ENCODE assay signal across 12 cellular contexts in the genomic region with DNA sequence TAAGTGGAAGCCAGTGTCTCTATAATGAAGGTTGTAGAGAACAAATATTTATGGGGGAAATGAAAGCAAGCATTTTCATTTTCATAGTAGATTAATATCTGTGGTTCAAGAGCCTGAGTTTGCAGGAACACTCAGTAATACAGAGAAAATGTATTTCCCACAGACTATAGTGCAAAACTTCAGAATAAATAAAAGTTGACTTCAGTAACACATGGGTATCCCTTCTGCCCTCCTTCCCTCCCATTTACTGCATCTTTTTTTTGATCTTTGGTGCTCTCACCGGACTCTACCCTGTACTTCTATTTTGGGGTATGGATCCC.
DNase-seq lines count a peak whose midpoint lies in the region; ATAC-seq and TF ChIP-seq lines count a peak whose summit lies in the region.
"Had no signal": no experiment of that assay in that cellular context is flagged by ENCODE, and none has a peak within 500 bp of the region (broad histone marks: within the 10 kb centered on the region; RNA-seq: fewer than 3 reads in every experiment).

No MANE protein-coding gene starts in this region.

- no peaks in the 10 kb centered on the region for H3K9me3 ChIP-seq in CD8-positive, alpha-beta T cell (ENCODE audit: low read length)

- CTCF ChIA-PET in CD8-positive, alpha-beta T cell (lab: Charles Lee) = interaction anchor here (1.3 kb wide), 1 partner anchor 156 kb away, joined by 3 read pairs; a partner anchor contains a TSS

- no peaks in the 10 kb centered on the region for H3K27me3 ChIP-seq in CD8-positive, alpha-beta T cell (ENCODE audit: insufficient read depth, low read length)

- peak overlapping the region; percentile 97 for H3K27ac Mint-ChIP-seq in CD8-positive, alpha-beta T cell
- H3K27ac Mint-ChIP-seq in activated naive CD8-positive, alpha-beta T cell treated with anti-CD3 and anti-CD28 coated beads, Interleukin-2, amount 10 ng/mL, durations not matched to agents 7 days and 5 days = peak overlapping the region; percentile 89

- intact Hi-C loops in CD8-positive, alpha-beta T cell (cut with DNase I, micrococcal nuclease) = loop anchor here (5.0 kb wide), 3 partner anchors 33 to 153 kb away; a partner anchor contains a TSS
- intact Hi-C loops in posterior vena cava (cut with DNase I) = no loop called here

- DNase-seq in CD8-positive, alpha-beta T cell = no peak
- no peak for DNase-seq in activated naive CD8-positive, alpha-beta T cell treated with anti-CD3 and anti-CD28 coated beads, Interleukin-2, amount 10 ng/mL, durations not matched to agents 7 days and 5 days
- DNase-seq in NOMO-1 (lab: John Stamatoyannopoulos, UW; ENCODE audit: unreplicated experiment in 2 of 2) (no peak), GM19240 (ENCODE audit: insufficient read length, low spot score) (no peak), globus pallidus (ENCODE audit: low spot score) (no peak), posterior vena cava (ENCODE audit: low spot score) (no peak)
- DNase-seq: NCI-H524; stimulated activated naive CD4-positive, alpha-beta T cell had no signal

- peak overlapping the region; percentile 34 for H3K27ac ChIP-seq in CD8-positive, alpha-beta T cell (ENCODE audit: low read depth, low read length)
- H3K27ac ChIP-seq: C4-2B had no signal

- POLR2A ChIA-PET in CD8-positive, alpha-beta T cell (lab: Charles Lee) = interaction anchor here (1.0 to 1.3 kb wide), 3 partner anchors 58 to 161 kb away, joined by 3 to 5 read pairs (median 4); no protein-coding TSS in a partner anchor
- POLR2A ChIA-PET in activated naive CD8-positive, alpha-beta T cell treated with anti-CD3 and anti-CD28 coated beads, Interleukin-2, amount 10 ng/mL, durations not matched to agents 7 days and 5 days (lab: Charles Lee) = interaction anchor here (0.6 to 4.3 kb wide), 9 partner anchors 13 to 155 kb away, joined by 3 to 15 read pairs (median 4); a partner anchor contains a TSS

- H3K36me3 Mint-ChIP-seq in CD8-positive, alpha-beta T cell = peaks cover 10% of the 10 kb centered on the region
- peaks cover 33% of the 10 kb centered on the region for H3K36me3 Mint-ChIP-seq in activated naive CD8-positive, alpha-beta T cell treated with anti-CD3 and anti-CD28 coated beads, Interleukin-2, amount 10 ng/mL, durations not matched to agents 7 days and 5 days

- H3K4me3 Mint-ChIP-seq in CD8-positive, alpha-beta T cell = peak overlapping the region; percentile 94
- H3K4me3 Mint-ChIP-seq in activated naive CD8-positive, alpha-beta T cell treated with anti-CD3 and anti-CD28 coated beads, Interleukin-2, amount 10 ng/mL, durations not matched to agents 7 days and 5 days = peak overlapping the region; percentile 84
- H3K4me3 Mint-ChIP-seq: neural crest cell had no signal

- no peaks in the 10 kb centered on the region for H3K9me3 Mint-ChIP-seq in CD8-positive, alpha-beta T cell
- H3K9me3 Mint-ChIP-seq in activated naive CD8-positive, alpha-beta T cell treated with anti-CD3 and anti-CD28 coated beads, Interleukin-2, amount 10 ng/mL, durations not matched to agents 7 days and 5 days = peaks cover 7% of the 10 kb centered on the region

- H3K4me3 ChIP-seq in CD8-positive, alpha-beta T cell (ENCODE audit: low read depth, low read length) = peak overlapping the region; percentile 33

- H3K36me3 ChIP-seq in CD8-positive, alpha-beta T cell (ENCODE audit: insufficient read depth, low read length) = no peaks in the 10 kb centered on the region

- ATAC-seq in CD8-positive, alpha-beta T cell = no peak
- ATAC-seq in GM18867 (IDR thresholded peaks at IDR 0.05; ENCODE audit: unreplicated experiment) = peak; percentile 54
- peak; percentile 49 for ATAC-seq in HG03378 (IDR thresholded peaks at IDR 0.05; ENCODE audit: unreplicated experiment)
- ATAC-seq in activated naive CD8-positive, alpha-beta T cell treated with anti-CD3 and anti-CD28 coated beads, Interleukin-2, amount 10 ng/mL, durations not matched to agents 7 days and 5 days (ENCODE audit: low read depth) = peak; percentile 39

- peaks cover 55% of the 10 kb centered on the region for H3K4me1 Mint-ChIP-seq in CD8-positive, alpha-beta T cell (ENCODE audit: low read depth)
- peaks cover 38% of the 10 kb centered on the region for H3K4me1 Mint-ChIP-seq in activated naive CD8-positive, alpha-beta T cell treated with anti-CD3 and anti-CD28 coated beads, Interleukin-2, amount 10 ng/mL, durations not matched to agents 7 days and 5 days

- TF ChIP-seq CTCF in CD8-positive, alpha-beta T cell (IDR thresholded peaks at IDR 0.05) = no peak

- H3K27me3 Mint-ChIP-seq in CD8-positive, alpha-beta T cell (ENCODE audit: low read depth) = no peaks in the 10 kb centered on the region
- no peaks in the 10 kb centered on the region for H3K27me3 Mint-ChIP-seq in activated naive CD8-positive, alpha-beta T cell treated with anti-CD3 and anti-CD28 coated beads, Interleukin-2, amount 10 ng/mL, durations not matched to agents 7 days and 5 days

- peaks cover 33% of the 10 kb centered on the region for H3K4me1 ChIP-seq in CD8-positive, alpha-beta T cell (ENCODE audit: insufficient read depth, low read length)

Comparison
In these comparisons a context has a peak if more than half of its experiments do, and no peak if none do; other contexts are left out.
1. intact Hi-C loops: an anchor here in CD8-positive, alpha-beta T cell (5.0 kb wide); none called in posterior vena cava.